Comparison of ENCODE assay signal across 8 cellular contexts in genomic region chr6:37354526-37355384, GRCh38. TPM values are rescaled to one million over a fixed set of nuclear protein-coding genes. Genes with fewer than 3 reads are reported as not detected.
A peak's percentile ranks its signal among the peaks of the same experiment; 100 is the strongest.
DNase-seq lines count a peak whose midpoint lies in the region; ATAC-seq and TF ChIP-seq lines count a peak whose summit lies in the region.

No MANE protein-coding gene starts in this region.

- H3K4me3 ChIP-seq in HUES6 (ENCODE audit: low read depth, low read length) (peak overlapping the region; percentile 93), fibroblast of lung (replicated peaks in 1 of 4; ENCODE audit: control extremely low read depth in 1 of 4, insufficient read depth in 1 of 4, low read depth in 3 of 4, low read length in 4 of 4) (peak overlapping the region; percentile 78 to 98 (median 90)), aorta (ENCODE audit: low read length in 2 of 2) (peak overlapping the region; percentile 85 to 87)

- intact Hi-C loops in aorta (cut with DNase I), result no loop called here

- peaks cover 26% of the 10 kb centered on the region for H3K4me1 Mint-ChIP-seq in activated CD4-positive, alpha-beta memory T cell treated with anti-CD3 and anti-CD28 coated beads, Interleukin-2, amount 10 ng/mL, durations not matched to agents 7 days and 5 days
- H3K4me1 Mint-ChIP-seq in nephron, result peaks cover 35% of the 10 kb centered on the region

- peak overlapping the region; percentile 93 for H3K4me3 Mint-ChIP-seq in activated CD4-positive, alpha-beta memory T cell treated with anti-CD3 and anti-CD28 coated beads, Interleukin-2, amount 10 ng/mL, durations not matched to agents 7 days and 5 days
- peak overlapping the region; percentile 96 to 98 (median 97) for H3K4me3 Mint-ChIP-seq in nephron

- H3K9me3 Mint-ChIP-seq in activated CD4-positive, alpha-beta memory T cell treated with anti-CD3 and anti-CD28 coated beads, Interleukin-2, amount 10 ng/mL, durations not matched to agents 7 days and 5 days, result no peaks in the 10 kb centered on the region
- H3K9me3 Mint-ChIP-seq in nephron, result no peaks in the 10 kb centered on the region

- H3K27ac ChIP-seq in HUES6 (ENCODE audit: low read depth, low read length), result peak overlapping the region; percentile 32; the same call in 1 of the 2 replicates
- H3K27ac ChIP-seq in fibroblast of lung (ENCODE audit: insufficient read depth, low read length), result peak overlapping the region; percentile 59
- H3K27ac ChIP-seq in aorta (ENCODE audit: low read depth in 1 of 2, low read length in 2 of 2), result no peak overlapping the region

- no peaks in the 10 kb centered on the region for H3K36me3 ChIP-seq in HUES6 (ENCODE audit: control insufficient read depth, insufficient read depth, low read length)
- H3K36me3 ChIP-seq in fibroblast of lung (ENCODE audit: control insufficient read depth, insufficient read depth, low read length), result no peaks in the 10 kb centered on the region
- no peaks in the 10 kb centered on the region for H3K36me3 ChIP-seq in aorta (ENCODE audit: control insufficient read depth in 1 of 2, insufficient read depth in 2 of 2, low read length in 1 of 2)

- peak overlapping the region; percentile 83 for H2AFZ ChIP-seq in fibroblast of lung (ENCODE audit: low read length)

- H3K9me3 ChIP-seq in HUES6 (ENCODE audit: control insufficient read depth, insufficient read depth, low read depth, low read length) (no peaks in the 10 kb centered on the region), fibroblast of lung (ENCODE audit: control insufficient read depth, insufficient read depth, low read depth, low read length) (no peaks in the 10 kb centered on the region), aorta (ENCODE audit: control insufficient read depth, low read length) (no peaks in the 10 kb centered on the region)

- peak overlapping the region; percentile 86 for H3K4me2 ChIP-seq in fibroblast of lung (ENCODE audit: extremely low read depth, insufficient read depth, low read length)

- peaks cover 32% of the 10 kb centered on the region for H3K79me2 ChIP-seq in fibroblast of lung (ENCODE audit: control insufficient read depth, insufficient read depth, low read length)

- CTCF ChIA-PET in activated CD4-positive, alpha-beta memory T cell treated with anti-CD3 and anti-CD28 coated beads, Interleukin-2, amount 10 ng/mL, durations not matched to agents 7 days and 5 days (lab: Charles Lee), result interaction anchor here (1.2 to 2.4 kb wide), 2 partner anchors 27 to 29 kb away, joined by 3 to 9 read pairs; no protein-coding TSS in a partner anchor

- 3 to 5% methylated on average over 43 to 44 of the region's 44 CpGs for WGBS in aorta, 2 donors

- H3K27me3 ChIP-seq in HUES6 (ENCODE audit: control insufficient read depth, insufficient read depth, low read length), result no peaks in the 10 kb centered on the region
- no peaks in the 10 kb centered on the region for H3K27me3 ChIP-seq in fibroblast of lung (ENCODE audit: control insufficient read depth, insufficient read depth, low read length)
- H3K27me3 ChIP-seq in aorta (ENCODE audit: control insufficient read depth in 1 of 2, insufficient read depth in 2 of 2, low read length in 1 of 2), result no peaks in the 10 kb centered on the region

- peak overlapping the region; percentile 80 for H3K27ac Mint-ChIP-seq in activated CD4-positive, alpha-beta memory T cell treated with anti-CD3 and anti-CD28 coated beads, Interleukin-2, amount 10 ng/mL, durations not matched to agents 7 days and 5 days
- H3K27ac Mint-ChIP-seq in nephron, result peak overlapping the region; percentile 52 to 92 (median 82)

- H3K36me3 Mint-ChIP-seq in activated CD4-positive, alpha-beta memory T cell treated with anti-CD3 and anti-CD28 coated beads, Interleukin-2, amount 10 ng/mL, durations not matched to agents 7 days and 5 days (ENCODE audit: low read depth), result peaks cover 13% of the 10 kb centered on the region
- H3K36me3 Mint-ChIP-seq in nephron (ENCODE audit: low read depth), result no peaks in the 10 kb centered on the region

- DNase-seq in D341Med (ENCODE audit: low spot score) (peak; percentile 60), fibroblast of lung (ENCODE audit: low read depth in 2 of 2) (peak in 1 of 2 donors; percentile 49), aorta (peak; percentile 52 to 81), cerebellar nuclear complex (lab: John Stamatoyannopoulos, UW) (no peak), GM19240 (ENCODE audit: insufficient read length, low spot score) (no peak)
- DNase-seq in activated CD4-positive, alpha-beta memory T cell treated with anti-CD3 and anti-CD28 coated beads, Interleukin-2, amount 10 ng/mL, durations not matched to agents 7 days and 5 days, result peak; percentile 24

- H3K9ac ChIP-seq in HUES6 (ENCODE audit: low read length) (peak overlapping the region; percentile 79), fibroblast of lung (ENCODE audit: insufficient read depth, low read length) (peak overlapping the region; percentile 80)

- no peak for TF ChIP-seq CTCF in fibroblast of lung (conservative IDR thresholded peaks at IDR 0.05 in 1 of 2, IDR thresholded peaks at IDR 0.05 in 1 of 2; ENCODE audit: low read depth in 1 of 2, low read length in 2 of 2)
- no peak for TF ChIP-seq CTCF in nephron (IDR thresholded peaks at IDR 0.05; ENCODE audit: unreplicated experiment in 3 of 3)

- H3K4me1 ChIP-seq in HUES6 (ENCODE audit: control insufficient read depth, insufficient read depth, low read length) (peaks cover 17% of the 10 kb centered on the region), fibroblast of lung (ENCODE audit: control insufficient read depth, extremely low read depth, insufficient read depth, low read length) (no peaks in the 10 kb centered on the region), aorta (ENCODE audit: control insufficient read depth in 1 of 2, insufficient read depth in 2 of 2, low read length in 2 of 2) (no peaks in the 10 kb centered on the region)

- POLR2A ChIA-PET in activated CD4-positive, alpha-beta memory T cell treated with anti-CD3 and anti-CD28 coated beads, Interleukin-2, amount 10 ng/mL, durations not matched to agents 7 days and 5 days (lab: Charles Lee), result interaction anchor here (0.7 to 2.4 kb wide), 5 partner anchors 8 to 161 kb away, joined by 4 to 11 read pairs (median 5); partner anchors contain the start of genes CMTR1, TBC1D22B and TMEM217

- peak; percentile 76 for ATAC-seq in aorta (ENCODE audit: low FRiP score)

- no peaks in the 10 kb centered on the region for H3K27me3 Mint-ChIP-seq in activated CD4-positive, alpha-beta memory T cell treated with anti-CD3 and anti-CD28 coated beads, Interleukin-2, amount 10 ng/mL, durations not matched to agents 7 days and 5 days
- no peaks in the 10 kb centered on the region for H3K27me3 Mint-ChIP-seq in nephron (ENCODE audit: low read depth)

- H4K20me1 ChIP-seq in fibroblast of lung (ENCODE audit: control insufficient read depth, extremely low read depth, insufficient read depth, low read length), result peaks cover 2% of the 10 kb centered on the region

RNA-seq across cellular contexts. Expression of gene RNF8, which starts 1.0 kb away (rescaled TPM):
- total RNA-seq in activated CD4-positive, alpha-beta memory T cell treated with anti-CD3 and anti-CD28 coated beads, Interleukin-2, amount 10 ng/mL, durations not matched to agents 7 days and 5 days, result 10 to 100 TPM; 23.5 to 24.0 TPM
- total RNA-seq in fibroblast of lung (19.5 TPM in 2 replicates), aorta (10 to 100 TPM; 13.9 to 16.4 TPM)
- polyA plus RNA-seq in fibroblast of lung (18.8 and 20.6 TPM in 2 replicates), aorta (10 to 100 TPM; 14.4 to 15.4 TPM)
- 14.5 and 15.0 TPM in 2 replicates for polyA plus RNA-seq in fibroblast of lung (2012)
- polyA minus RNA-seq in fibroblast of lung (ENCODE audit: low replicate concordance), result 1.4 and 3.0 TPM in 2 replicates

Comparison
In these comparisons a context has a peak if more than half of its experiments do, and no peak if none do; other contexts are left out.
1. DNase-seq: peak in D341Med (single experiment), activated CD4-positive, alpha-beta memory T cell treated with anti-CD3 and anti-CD28 coated beads, Interleukin-2, amount 10 ng/mL, durations not matched to agents 7 days and 5 days (single experiment) and aorta (2 of 2); none in cerebellar nuclear complex (0 of 2) and GM19240 (single experiment).
2. H3K27ac ChIP-seq: peak in HUES6 (single experiment) and fibroblast of lung (single experiment); none in aorta (0 of 2).
3. Peak in every context shown above with its lines, with median percentiles within 50 percentile points of each other: H3K4me3 ChIP-seq.